Comparison of ENCODE assay signal across 16 cellular contexts in the genomic region with DNA sequence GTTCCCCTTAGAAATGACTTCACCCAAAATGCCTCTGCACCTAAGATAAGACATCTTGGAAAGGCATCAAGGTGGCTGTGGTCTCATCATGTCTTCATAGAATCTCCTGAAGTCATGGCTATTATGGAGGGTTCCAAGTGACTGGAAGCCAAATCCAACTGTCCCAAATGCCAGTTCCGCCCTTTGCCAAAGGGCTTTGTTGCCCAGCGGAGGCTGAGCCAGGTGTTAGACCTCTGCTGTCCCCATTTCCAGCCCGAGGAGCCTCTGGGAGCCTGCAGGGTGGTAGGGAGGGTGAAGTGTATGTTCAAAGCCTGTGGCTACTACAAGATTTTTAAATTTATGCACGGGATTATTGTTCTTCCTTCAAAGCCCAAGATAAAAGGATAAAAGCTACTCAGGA. TPM values are rescaled to one million over a fixed set of nuclear protein-coding genes. Genes with fewer than 3 reads are reported as not detected.
DNase-seq lines count a peak whose midpoint lies in the region; ATAC-seq and TF ChIP-seq lines count a peak whose summit lies in the region.
"Had no signal": no experiment of that assay in that cellular context is flagged by ENCODE, and none has a peak within 500 bp of the region (broad histone marks: within the 10 kb centered on the region; RNA-seq: fewer than 3 reads in every experiment).

No MANE protein-coding gene starts in this region.

- intact Hi-C loops in left ventricle myocardium inferior (cut with micrococcal nuclease) (no loop called here), Right ventricle myocardium superior (cut with DNase I) (no loop called here), gastrocnemius medialis (cut with DNase I; ENCODE audit: low total_unique reads) (no loop called here)

- no peaks in the 10 kb centered on the region for H3K36me3 ChIP-seq in left ventricle myocardium inferior
- no peaks in the 10 kb centered on the region for H3K36me3 ChIP-seq in gastrocnemius medialis
- no peaks in the 10 kb centered on the region for H3K36me3 ChIP-seq in SJCRH30

- H3K9me3 ChIP-seq in left ventricle myocardium inferior (replicated peaks) (no peaks in the 10 kb centered on the region), gastrocnemius medialis (no peaks in the 10 kb centered on the region), SJCRH30 (replicated peaks) (peaks cover 4% of the 10 kb centered on the region; the same call in 1 of the 2 replicates)

- H3K4me1 ChIP-seq in left ventricle myocardium inferior, result peaks cover 11% of the 10 kb centered on the region
- peaks cover 16 to 20% of the 10 kb centered on the region in 2 donors for H3K4me1 ChIP-seq in gastrocnemius medialis
- no peaks in the 10 kb centered on the region for H3K4me1 ChIP-seq in SJCRH30

- DNase-seq in left ventricle myocardium inferior (no peak), Right ventricle myocardium superior (no peak), islet precursor cell (peak; percentile 31), gastrocnemius medialis (peak in 1 of 2 donors; percentile 30), SJCRH30 (no peak), ACHN (no peak)
- DNase-seq in activated T-cell treated with anti-CD3 and anti-CD28 coated beads, Interleukin-2, amount 50 U/mL, for 1 hour, result no peak
- DNase-seq: DMS79, KBM-7, NCI-H1417 treated with DMSO at 0.1 percent for 48 hours, NCI-H1930, NCI-H345, NCI-H524 treated with DMSO at 0.1 percent for 48 hours, SHP77 treated with DMSO at 0.1 percent for 48 hours had no signal

- H3K4me3 ChIP-seq in left ventricle myocardium inferior, result no peak overlapping the region
- H3K4me3 ChIP-seq in gastrocnemius medialis, result no peak overlapping the region
- no peak overlapping the region for H3K4me3 ChIP-seq in SJCRH30

- in situ Hi-C loops in gastrocnemius medialis (cut with MboI; ENCODE audit: low sequenced_read_pairs in 4 of 4) (no loop called here), ACHN (cut with HindIII; ENCODE audit: low pct_ligation_motif_present, low pct_unique_long_range_greater_than_20kb, low sequenced_read_pairs) (no loop called here)

- peak overlapping the region; percentile 1 for H3K27ac ChIP-seq in left ventricle myocardium inferior (replicated peaks)
- H3K27ac ChIP-seq in gastrocnemius medialis, result peak overlapping the region in 3 of 4 donors; percentile 41 to 67 (median 42)
- no peak overlapping the region for H3K27ac ChIP-seq in SJCRH30

- no peaks in the 10 kb centered on the region for H3K27me3 ChIP-seq in left ventricle myocardium inferior (ENCODE audit: low read depth)
- H3K27me3 ChIP-seq in gastrocnemius medialis, result no peaks in the 10 kb centered on the region
- no peaks in the 10 kb centered on the region for H3K27me3 ChIP-seq in SJCRH30

- no peak for TF ChIP-seq CTCF in left ventricle myocardium inferior (IDR thresholded peaks at IDR 0.05; ENCODE audit: borderline replicate concordance)
- no peak for TF ChIP-seq CTCF in gastrocnemius medialis (IDR thresholded peaks at IDR 0.05 in 4 of 5, conservative IDR thresholded peaks at IDR 0.05 in 1 of 5)

- ATAC-seq in Right ventricle myocardium superior (ENCODE audit: poor library complexity), result no peak
- ATAC-seq in gastrocnemius medialis, result peak; percentile 12 to 32
- no peak for ATAC-seq in HG02610 (IDR thresholded peaks at IDR 0.05; ENCODE audit: unreplicated experiment)
- ATAC-seq: HepG2 had no signal

- TF ChIP-seq POLR2A in gastrocnemius medialis (IDR thresholded peaks at IDR 0.05), result no peak

RNA-seq across cellular contexts. Expression of a gene that starts 25.7 kb away (rescaled TPM):
- total RNA-seq in left ventricle myocardium inferior (193 TPM), Right ventricle myocardium superior (199 TPM), gastrocnemius medialis (1,000 to 10,000 TPM in 2 of 4 donors, 100 to 1,000 TPM in 2; 696 to 1,267 (median 1,094) TPM)
- 138 and 146 TPM in 2 replicates for total RNA-seq in SJCRH30 (2014; rRNA removed; shearing (Covaris generic))

Comparison
In these comparisons a context has a peak if more than half of its experiments do, and no peak if none do; other contexts are left out.
1. ATAC-seq: peak in gastrocnemius medialis (2 of 2); none in Right ventricle myocardium superior (single experiment) and HG02610 (single experiment).